ENCODE assay signal across 22 cellular contexts in the genomic region with DNA sequence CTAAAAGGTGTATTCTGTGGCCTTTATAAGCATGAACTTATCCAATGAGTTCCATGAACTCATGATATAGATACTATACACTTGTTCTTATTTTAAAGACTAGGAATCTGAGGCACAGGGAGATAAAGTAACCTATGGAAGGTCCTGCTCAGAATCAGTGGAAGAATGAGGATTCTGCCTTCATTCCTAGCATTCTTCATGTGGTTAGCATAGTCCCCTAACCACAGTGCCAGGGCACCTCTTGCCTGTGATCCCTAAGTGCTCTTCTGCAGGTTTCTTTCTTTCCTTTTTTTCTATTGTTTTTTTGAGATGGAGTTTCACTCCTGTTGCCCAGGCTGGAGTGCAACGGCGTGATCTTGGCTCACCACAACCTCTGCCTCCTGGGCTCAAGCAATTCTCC.
DNase-seq lines count a peak whose midpoint lies in the region; ATAC-seq and TF ChIP-seq lines count a peak whose summit lies in the region.
"Had no signal": no experiment of that assay in that cellular context is flagged by ENCODE, and none has a peak within 500 bp of the region (broad histone marks: within the 10 kb centered on the region; RNA-seq: fewer than 3 reads in every experiment).

No MANE protein-coding gene starts in this region.

- TF ChIP-seq POLR2A in HCT116 (IDR thresholded peaks at IDR 0.05; ENCODE audit: borderline replicate concordance, extremely low read depth, insufficient read depth, insufficient read length) (no peak), sigmoid colon (IDR thresholded peaks at IDR 0.05) (no peak)

- TF ChIP-seq EP300 in sigmoid colon (IDR thresholded peaks at IDR 0.05): no peak

- H3K79me2 ChIP-seq in ACC112 (ENCODE audit: control insufficient read depth, insufficient read depth, low read length, unreplicated experiment): peaks cover 6% of the 10 kb centered on the region
- no peaks in the 10 kb centered on the region for H3K79me2 ChIP-seq in HCT116 (ENCODE audit: insufficient read depth, low read length)

- H2AFZ ChIP-seq in ACC112 (ENCODE audit: low read length, unreplicated experiment) (no peak overlapping the region), HCT116 (ENCODE audit: low read depth, low read length, poor library complexity, severe bottlenecking) (no peak overlapping the region)

- RAD21 ChIA-PET in HCT116 (lab: Charles Lee; ENCODE audit: low non-redundant PET in 1 of 2, low total read pairs in 2 of 2, uncharacterized antibody in 2 of 2, unreplicated experiment in 2 of 2): no interaction called here

- ATAC-seq in HCT116 (peak; percentile 70; the same call in 1 of the 2 replicates), SK-N-SH treated with all-trans-retinoic acid at 6 μM for 48 hours (peak; percentile 81), GM18909 (IDR thresholded peaks at IDR 0.05; ENCODE audit: poor library complexity, unreplicated experiment) (no peak)
- ATAC-seq: natural killer cell, Right ventricle myocardium inferior, T-helper 17 cell had no signal

- H3K4me3 ChIP-seq in ACC112 (ENCODE audit: low read depth, low read length) (no peak overlapping the region), HCT116 (replicated peaks in 1 of 2; ENCODE audit: low read depth in 1 of 2, low read length in 2 of 2) (no peak overlapping the region), sigmoid colon (no peak overlapping the region)
- H3K4me3 ChIP-seq: spleen had no signal

- peaks cover 18% of the 10 kb centered on the region for H3K27me3 Mint-ChIP-seq in activated naive CD4-positive, alpha-beta T cell treated with anti-CD3 and anti-CD28 coated beads, Interleukin-2, amount 10 ng/mL, durations not matched to agents 7 days and 5 days
- H3K27me3 Mint-ChIP-seq: T-helper 17 cell had no signal

- no peaks in the 10 kb centered on the region for H3K9me3 ChIP-seq in HCT116 (ENCODE audit: control insufficient read depth in 1 of 2, insufficient read depth in 1 of 2, low read depth in 1 of 2, low read length in 2 of 2)
- H3K9me3 ChIP-seq in sigmoid colon: no peaks in the 10 kb centered on the region
- H3K9me3 ChIP-seq: spleen had no signal

- H3K4me1 ChIP-seq in ACC112 (ENCODE audit: control insufficient read depth, insufficient read depth, low read length, unreplicated experiment) (peaks cover 53% of the 10 kb centered on the region), HCT116 (ENCODE audit: control insufficient read depth in 1 of 2, insufficient read depth in 2 of 2, low read length in 2 of 2) (peaks cover 0 to 27% of the 10 kb centered on the region in 2 experiments; a peak in 1 of 4 replicates), sigmoid colon (no peaks in the 10 kb centered on the region)

- no peak for TF ChIP-seq CTCF in HCT116 (IDR thresholded peaks at IDR 0.05 in 2 of 3, conservative IDR thresholded peaks at IDR 0.05 in 1 of 3; ENCODE audit: borderline replicate concordance in 1 of 3, insufficient read depth in 1 of 3, low read depth in 2 of 3, low read length in 2 of 3)
- no peak for TF ChIP-seq CTCF in sigmoid colon (IDR thresholded peaks at IDR 0.05)

- TF ChIP-seq RAD21 in HCT116 (IDR thresholded peaks at IDR 0.05; ENCODE audit: low read depth): no peak

- H3K27ac ChIP-seq in ACC112 (ENCODE audit: low read depth, low read length) (peak overlapping the region; percentile 76), HCT116 (ENCODE audit: low read depth, low read length) (no peak overlapping the region), sigmoid colon (no peak overlapping the region)
- H3K27ac ChIP-seq: C4-2B, KMS-11, spleen, VCaP had no signal

- H3K36me3 Mint-ChIP-seq in activated naive CD4-positive, alpha-beta T cell treated with anti-CD3 and anti-CD28 coated beads, Interleukin-2, amount 10 ng/mL, durations not matched to agents 7 days and 5 days: no peaks in the 10 kb centered on the region
- H3K36me3 Mint-ChIP-seq: natural killer cell had no signal

- CTCF ChIA-PET in HCT116 (lab: Charles Lee): no interaction called here
- CTCF ChIA-PET in activated naive CD4-positive, alpha-beta T cell treated with anti-CD3 and anti-CD28 coated beads, Interleukin-2, amount 10 ng/mL, durations not matched to agents 7 days and 5 days (lab: Charles Lee): no interaction called here

- H3K4me2 ChIP-seq in HCT116 (ENCODE audit: low read length): no peak overlapping the region
- H3K4me2 ChIP-seq: KMS-11 had no signal

- WGBS in sigmoid colon, 2 donors: 87 to 98% methylated on average over 2 of the region's 2 CpGs

- no peaks in the 10 kb centered on the region for H3K9me2 ChIP-seq in HCT116 (ENCODE audit: insufficient read depth)

- no peak for DNase-seq in HCT116 (ENCODE audit: low read depth, low spot score)
- DNase-seq in iris pigment epithelial cell (ENCODE audit: low read depth): peak; percentile 35
- no peak for DNase-seq in HUDEP-2 (lab: John Stamatoyannopoulos, UW; ENCODE audit: unreplicated experiment in 76 of 76)
- no peak for DNase-seq in activated naive CD4-positive, alpha-beta T cell treated with anti-CD3 and anti-CD28 coated beads, Interleukin-2, amount 10 ng/mL, durations not matched to agents 7 days and 5 days
- no peak for DNase-seq in sigmoid colon
- DNase-seq: activated CD4-positive, alpha-beta T cell treated with anti-CD3 and anti-CD28 coated beads, Interleukin-2, amount 50 U/mL, for 4 hours; activated naive CD4-positive, alpha-beta T cell treated with anti-CD3 and anti-CD28 coated beads for 36 hours; hippocampal formation; kidney; natural killer cell; NCI-H1092; NCI-H2081 treated with DMSO at 0.1 percent for 48 hours; posterior cingulate gyrus; spleen; T-helper 17 cell had no signal

- no peak overlapping the region for H3K4me3 Mint-ChIP-seq in activated naive CD4-positive, alpha-beta T cell treated with anti-CD3 and anti-CD28 coated beads, Interleukin-2, amount 10 ng/mL, durations not matched to agents 7 days and 5 days
- H3K4me3 Mint-ChIP-seq: activated naive CD4-positive, alpha-beta T cell treated with anti-CD3 and anti-CD28 coated beads for 36 hours; natural killer cell; T-helper 17 cell had no signal

- no peaks in the 10 kb centered on the region for H3K36me3 ChIP-seq in ACC112 (ENCODE audit: insufficient read depth, low read length)
- H3K36me3 ChIP-seq in HCT116 (ENCODE audit: control insufficient read depth in 1 of 2, insufficient read depth in 2 of 2, low read length in 2 of 2): no peaks in the 10 kb centered on the region
- H3K36me3 ChIP-seq in sigmoid colon: no peaks in the 10 kb centered on the region
- H3K36me3 ChIP-seq: spleen had no signal

- H3K9me3 Mint-ChIP-seq in activated naive CD4-positive, alpha-beta T cell treated with anti-CD3 and anti-CD28 coated beads, Interleukin-2, amount 10 ng/mL, durations not matched to agents 7 days and 5 days: peaks cover 2% of the 10 kb centered on the region
- H3K9me3 Mint-ChIP-seq: activated naive CD4-positive, alpha-beta T cell treated with anti-CD3 and anti-CD28 coated beads for 36 hours; natural killer cell had no signal

- no peaks in the 10 kb centered on the region for H4K20me1 ChIP-seq in HCT116 (ENCODE audit: insufficient read depth)

- POLR2A ChIA-PET in HCT116 (lab: Charles Lee): no interaction called here

- no TSS peak for BruUV-seq in HCT116 (replicated peaks; lab: Mats Ljungman, UMichigan)

- no peak overlapping the region for H3K9ac ChIP-seq in HCT116 (ENCODE audit: low read length)
- H3K9ac ChIP-seq: KMS-11 had no signal

- no peak overlapping the region for H3K27ac Mint-ChIP-seq in activated naive CD4-positive, alpha-beta T cell treated with anti-CD3 and anti-CD28 coated beads, Interleukin-2, amount 10 ng/mL, durations not matched to agents 7 days and 5 days
- H3K27ac Mint-ChIP-seq: activated naive CD4-positive, alpha-beta T cell treated with anti-CD3 and anti-CD28 coated beads for 36 hours; natural killer cell; T-helper 17 cell had no signal

- no peaks in the 10 kb centered on the region for H3K27me3 ChIP-seq in ACC112 (ENCODE audit: insufficient read depth, low read length)
- no peaks in the 10 kb centered on the region for H3K27me3 ChIP-seq in HCT116 (ENCODE audit: insufficient read depth, low read length)
- H3K27me3 ChIP-seq in sigmoid colon: no peaks in the 10 kb centered on the region
- H3K27me3 ChIP-seq: spleen had no signal

- intact Hi-C loops in HCT116 (cut with micrococcal nuclease) (no loop called here), sigmoid colon (cut with DNase I) (no loop called here)

- H3K4me1 Mint-ChIP-seq in activated naive CD4-positive, alpha-beta T cell treated with anti-CD3 and anti-CD28 coated beads, Interleukin-2, amount 10 ng/mL, durations not matched to agents 7 days and 5 days: peaks cover 20% of the 10 kb centered on the region
- H3K4me1 Mint-ChIP-seq: natural killer cell had no signal

TF ChIP-seq in HCT116, 20 proteins besides CTCF, POLR2A, EP300 and RAD21 (continues in another document):
- TF ChIP-seq ZFX (IDR thresholded peaks at IDR 0.05): no peak
- TF ChIP-seq CBX3 (IDR thresholded peaks at IDR 0.05; ENCODE audit: low read depth): no peak
- TF ChIP-seq CEBPB (IDR thresholded peaks at IDR 0.05; ENCODE audit: low read depth): no peak
- no peak for TF ChIP-seq ZNF274 (IDR thresholded peaks at IDR 0.05; ENCODE audit: low read depth, low read length)
- TF ChIP-seq YY1 (IDR thresholded peaks at IDR 0.05; ENCODE audit: extremely low read depth, insufficient replicate concordance, low read depth, low read length): no peak
- no peak for TF ChIP-seq TCF7L2 (IDR thresholded peaks at IDR 0.05; ENCODE audit: borderline replicate concordance, extremely low read depth, insufficient read depth, insufficient read length)
- TF ChIP-seq ELF1 (IDR thresholded peaks at IDR 0.05; ENCODE audit: borderline replicate concordance, low read depth): no peak

TF ChIP-seq in SK-N-SH treated with all-trans-retinoic acid at 6 μM for 48 hours, 23 proteins besides CTCF, POLR2A, EP300 and RAD21 (continues in another document):
- TF ChIP-seq ZC3H10 (CRISPR knock-in tag; IDR thresholded peaks at IDR 0.05) (no peak), ZFP3 (CRISPR knock-in tag; IDR thresholded peaks at IDR 0.05) (no peak), ZNF70 (CRISPR knock-in tag; IDR thresholded peaks at IDR 0.05) (no peak), PPARA (CRISPR knock-in tag; IDR thresholded peaks at IDR 0.05; ENCODE audit: borderline replicate concordance) (no peak), BACH2 (CRISPR knock-in tag; IDR thresholded peaks at IDR 0.05; ENCODE audit: borderline replicate concordance) (no peak)
